In the genomic region with DNA sequence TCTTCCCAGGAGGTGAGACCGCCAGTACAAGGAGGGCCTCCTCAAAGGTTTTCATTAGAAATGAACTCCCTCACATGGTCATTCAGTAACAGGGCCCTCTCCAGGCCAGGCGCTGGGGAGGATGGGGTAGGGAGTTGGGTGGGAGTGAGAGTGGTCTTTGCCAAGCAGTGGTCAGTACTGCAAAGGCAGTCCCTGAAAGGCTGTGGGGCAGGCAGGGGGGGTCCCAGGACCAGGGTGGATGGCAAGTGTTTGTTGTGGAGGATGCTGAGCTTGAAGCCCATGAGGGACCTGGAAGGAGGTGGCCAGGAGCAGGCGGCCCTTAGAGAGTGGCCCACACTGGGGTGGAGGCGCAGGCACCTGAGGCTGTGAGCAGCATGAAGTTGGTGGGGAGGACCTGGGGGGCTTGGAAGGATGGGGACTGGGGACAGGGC, we compare ENCODE assay signal across 13 cellular contexts.
"Had no signal": no experiment of that assay in that cellular context is flagged by ENCODE, and none has a peak within 500 bp of the region (broad histone marks: within the 10 kb centered on the region; RNA-seq: fewer than 3 reads in every experiment).

No MANE protein-coding gene starts in this region.

- H3K4me3 Mint-ChIP-seq: nephron progenitor cell; stimulated activated effector memory CD8-positive, alpha-beta T cell treated with anti-CD3 and anti-CD28 coated beads, Interleukin-12 subunit alpha, Interleukin-12 subunit beta, amount 100 ng/mL, for 72 hours had no signal

- ATAC-seq: activated CD4-positive, CD25-positive, alpha-beta regulatory T cell treated with anti-CD3 and anti-CD28 coated beads, Interleukin-2, amount 50 U/mL, for 24 hours; stimulated activated effector memory CD8-positive, alpha-beta T cell treated with anti-CD3 and anti-CD28 coated beads, Interleukin-12 subunit alpha, Interleukin-12 subunit beta, amount 100 ng/mL, for 72 hours; upper lobe of right lung had no signal

- H3K4me3 ChIP-seq: adrenal gland, cardiac muscle cell, dorsolateral prefrontal cortex, thoracic aorta, upper lobe of right lung had no signal

- DNase-seq: activated naive CD4-positive, alpha-beta T cell treated with Interleukin-2 at 50 U/mL for 16 hours; erythroblast; mesendoderm; nephron progenitor cell; T-helper 1 cell; T1000 had no signal

- H3K27ac Mint-ChIP-seq: nephron progenitor cell; stimulated activated effector memory CD8-positive, alpha-beta T cell treated with anti-CD3 and anti-CD28 coated beads, Interleukin-12 subunit alpha, Interleukin-12 subunit beta, amount 100 ng/mL, for 72 hours had no signal

- H3K9me3 Mint-ChIP-seq: nephron progenitor cell; stimulated activated effector memory CD8-positive, alpha-beta T cell treated with anti-CD3 and anti-CD28 coated beads, Interleukin-12 subunit alpha, Interleukin-12 subunit beta, amount 100 ng/mL, for 72 hours had no signal

- H3K4me1 Mint-ChIP-seq: stimulated activated effector memory CD8-positive, alpha-beta T cell treated with anti-CD3 and anti-CD28 coated beads, Interleukin-12 subunit alpha, Interleukin-12 subunit beta, amount 100 ng/mL, for 72 hours had no signal
